In genomic region chr1:195768377-195768776, GRCh38 we compare ENCODE assay signal across 32 cellular contexts.
"Had no signal": no experiment of that assay in that cellular context is flagged by ENCODE, and none has a peak within 500 bp of the region (broad histone marks: within the 10 kb centered on the region; RNA-seq: fewer than 3 reads in every experiment).

No MANE protein-coding gene starts in this region.

- H3K4me3 Mint-ChIP-seq: naive thymus-derived CD8-positive, alpha-beta T cell; natural killer cell treated with Interleukin-12 subunit alpha and Interleukin-12 subunit beta and Interleukin-15 and Interleukin-18, amount 100 ng/mL, for 72 hours; nephron progenitor cell; neural crest cell; stimulated activated memory B cell treated with anti-CD40 and anti-IgM and Interleukin-4, amounts not matched to agents 10 μg/mL and 1 μg/mL and 100 μg/mL, for 72 hours; stimulated activated naive CD8-positive, alpha-beta T cell treated with anti-CD3 and anti-CD28 coated beads, Interleukin-15, amount 100 ng/mL, for 72 hours; type B pancreatic cell had no signal

- H3K36me3 Mint-ChIP-seq: naive thymus-derived CD8-positive, alpha-beta T cell; natural killer cell treated with Interleukin-12 subunit alpha and Interleukin-12 subunit beta and Interleukin-15 and Interleukin-18, amount 100 ng/mL, for 72 hours; stimulated activated memory B cell treated with anti-CD40 and anti-IgM and Interleukin-4, amounts not matched to agents 10 μg/mL and 1 μg/mL and 100 μg/mL, for 72 hours; type B pancreatic cell had no signal

- H3K27me3 ChIP-seq: ovary, spleen, suprapubic skin, testis, tibial artery, transverse colon, upper lobe of right lung, uterus had no signal

- H3K36me3 ChIP-seq: ovary, spleen, suprapubic skin, tibial artery, transverse colon, upper lobe of right lung, uterus had no signal

- H3K4me2 ChIP-seq: smooth muscle cell had no signal

- ATAC-seq: naive thymus-derived CD8-positive, alpha-beta T cell; natural killer cell treated with Interleukin-12 subunit alpha and Interleukin-12 subunit beta and Interleukin-15 and Interleukin-18, amount 100 ng/mL, for 72 hours; psoas muscle; right cardiac atrium; sciatic nerve; stimulated activated memory B cell treated with anti-CD40 and anti-IgM and Interleukin-4, amounts not matched to agents 10 μg/mL and 1 μg/mL and 100 μg/mL, for 72 hours; stimulated activated naive CD8-positive, alpha-beta T cell treated with anti-CD3 and anti-CD28 coated beads, Interleukin-15, amount 100 ng/mL, for 72 hours; stimulated activated naive CD8-positive, alpha-beta T cell treated with anti-CD3 and anti-CD28 coated beads, Interleukin-15, Interleukin-2, amounts not matched to agents 100 U/mL and 50 U/mL, for 24 hours; upper lobe of right lung had no signal

- DNase-seq: naive thymus-derived CD8-positive, alpha-beta T cell; nephron progenitor cell; occipital lobe; ovary; posterior cingulate gyrus; psoas muscle; right cardiac atrium; spleen; stimulated activated CD4-positive, alpha-beta T cell treated with anti-CD3 and anti-CD28 coated beads, Interleukin-12 subunit alpha, Interleukin-12 subunit beta, amount 100 ng/mL, for 4 hours; stimulated activated CD4-positive, alpha-beta T cell treated with anti-CD3 and anti-CD28 coated beads, Interleukin-1b, Interleukin-23, amount 100 ng/mL, for 48 hours; stimulated activated CD4-positive, alpha-beta T cell treated with anti-CD3 and anti-CD28 coated beads, Interleukin-4, amount 100 ng/mL, for 1 hour; stimulated activated CD4-positive, alpha-beta T cell treated with anti-CD3 and anti-CD28 coated beads, Interleukin-4, amount 100 ng/mL, for 4 hours; stimulated activated CD8-positive, alpha-beta memory T cell treated with anti-CD3 and anti-CD28 coated beads, Interleukin-4, amount 100 ng/mL, for 48 hours; stimulated activated naive CD4-positive, alpha-beta T cell; stimulated activated naive CD8-positive, alpha-beta T cell treated with anti-CD3 and anti-CD28 coated beads, Interleukin-15, amount 100 ng/mL, for 72 hours; stimulated activated naive CD8-positive, alpha-beta T cell treated with anti-CD3 and anti-CD28 coated beads, Interleukin-15, Interleukin-2, amounts not matched to agents 100 U/mL and 50 U/mL, for 24 hours; substantia nigra; testis; tibial artery; transverse colon; upper lobe of right lung; uterus had no signal

- H3K9me3 Mint-ChIP-seq: nephron progenitor cell; neural crest cell; stimulated activated memory B cell treated with anti-CD40 and anti-IgM and Interleukin-4, amounts not matched to agents 10 μg/mL and 1 μg/mL and 100 μg/mL, for 72 hours; type B pancreatic cell had no signal

- H3K9me3 ChIP-seq: ovary, psoas muscle, suprapubic skin, testis, tibial artery, transverse colon, upper lobe of right lung, uterus had no signal

- H3K4me1 Mint-ChIP-seq: naive thymus-derived CD8-positive, alpha-beta T cell; nephron progenitor cell; neural crest cell; stimulated activated memory B cell treated with anti-CD40 and anti-IgM and Interleukin-4, amounts not matched to agents 10 μg/mL and 1 μg/mL and 100 μg/mL, for 72 hours; stimulated activated naive CD8-positive, alpha-beta T cell treated with anti-CD3 and anti-CD28 coated beads, Interleukin-15, amount 100 ng/mL, for 72 hours had no signal

- H3K27me3 Mint-ChIP-seq: natural killer cell treated with Interleukin-12 subunit alpha and Interleukin-12 subunit beta and Interleukin-15 and Interleukin-18, amount 100 ng/mL, for 72 hours; progenitor cell of endocrine pancreas; stimulated activated memory B cell treated with anti-CD40 and anti-IgM and Interleukin-4, amounts not matched to agents 10 μg/mL and 1 μg/mL and 100 μg/mL, for 72 hours; stimulated activated naive CD8-positive, alpha-beta T cell treated with anti-CD3 and anti-CD28 coated beads, Interleukin-15, amount 100 ng/mL, for 72 hours; type B pancreatic cell had no signal

- H3K4me3 ChIP-seq: ovary, psoas muscle, skin epidermis, smooth muscle cell, spleen, suprapubic skin, testis, tibial artery, transverse colon, upper lobe of right lung, uterus had no signal

- H3K9ac ChIP-seq: parathyroid adenoma had no signal

- H3K4me1 ChIP-seq: parathyroid adenoma, psoas muscle, spleen, suprapubic skin, testis, tibial artery, transverse colon, upper lobe of right lung, uterus had no signal

- H3K79me2 ChIP-seq: parathyroid adenoma had no signal

- H3K27ac Mint-ChIP-seq: naive thymus-derived CD8-positive, alpha-beta T cell; natural killer cell treated with Interleukin-12 subunit alpha and Interleukin-12 subunit beta and Interleukin-15 and Interleukin-18, amount 100 ng/mL, for 72 hours; nephron progenitor cell; progenitor cell of endocrine pancreas; stimulated activated memory B cell treated with anti-CD40 and anti-IgM and Interleukin-4, amounts not matched to agents 10 μg/mL and 1 μg/mL and 100 μg/mL, for 72 hours; stimulated activated naive CD8-positive, alpha-beta T cell treated with anti-CD3 and anti-CD28 coated beads, Interleukin-15, amount 100 ng/mL, for 72 hours; type B pancreatic cell had no signal

- H3K27ac ChIP-seq: ovary, parathyroid adenoma, psoas muscle, skin epidermis, spleen, suprapubic skin, testis, tibial artery, transverse colon, upper lobe of right lung, uterus had no signal

- H2AFZ ChIP-seq: parathyroid adenoma had no signal
